In the genomic region with DNA sequence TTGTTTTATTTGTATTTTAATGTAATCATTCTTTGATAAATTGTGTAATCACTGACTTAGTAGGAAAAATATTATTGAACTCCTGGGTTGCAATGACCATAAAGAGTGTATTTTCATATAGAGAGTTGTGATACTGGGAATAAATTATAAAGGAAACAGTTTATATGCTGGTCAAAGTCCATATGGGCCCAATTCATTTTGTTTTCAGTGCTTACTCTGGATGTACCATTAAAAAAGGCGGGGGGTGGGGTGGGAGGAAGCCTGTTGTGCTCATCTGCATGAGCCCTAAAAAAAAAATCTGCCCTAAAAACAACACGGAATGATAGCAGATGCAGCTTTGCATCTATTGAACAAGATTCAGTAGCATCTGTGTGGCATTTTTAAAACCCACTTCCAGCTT, we compare ENCODE assay signal across 18 cellular contexts.
A peak's percentile ranks its signal among the peaks of the same experiment; 100 is the strongest.
DNase-seq lines count a peak whose midpoint lies in the region; ATAC-seq, FAIRE-seq and TF ChIP-seq lines count a peak whose summit lies in the region.
"Had no signal": no experiment of that assay in that cellular context is flagged by ENCODE, and none has a peak within 500 bp of the region (broad histone marks: within the 10 kb centered on the region; RNA-seq: fewer than 3 reads in every experiment).

No MANE protein-coding gene starts in this region.

- BruUV-seq in IMR-90 (replicated peaks; lab: Mats Ljungman, UMichigan): TSS peak; percentile 28

- H3K36me3 Mint-ChIP-seq in neural progenitor cell: peaks cover 3% of the 10 kb centered on the region
- H3K36me3 Mint-ChIP-seq: CD4-positive, alpha-beta memory T cell had no signal

- H2AK5ac ChIP-seq in IMR-90 (ENCODE audit: low read depth, low read length): no peak overlapping the region

- peaks cover 0 to 3% of the 10 kb centered on the region in 2 experiments; a peak in 1 of 4 replicates for H3K79me1 ChIP-seq in IMR-90 (ENCODE audit: low read depth in 1 of 2, low read length in 2 of 2)

- no peak for TF ChIP-seq RAD21 in IMR-90 (IDR thresholded peaks at IDR 0.05; ENCODE audit: low read length)

- H3K4me2 ChIP-seq in IMR-90 (ENCODE audit: low read depth, low read length) (no peak overlapping the region), neural progenitor cell (peak overlapping the region; percentile 36)

- H3K4me3 ChIP-seq in HEK293 (ENCODE audit: low read depth, low read length): no peak overlapping the region
- no peak overlapping the region for H3K4me3 ChIP-seq in IMR-90 (ENCODE audit: insufficient read depth, low read depth, low read length)
- no peak overlapping the region for H3K4me3 ChIP-seq in neural progenitor cell
- H3K4me3 ChIP-seq in spleen: no peak overlapping the region
- H3K4me3 ChIP-seq: GM12878, HAP-1 had no signal

- intact Hi-C loops in IMR-90 (cut with micrococcal nuclease): no loop called here
- intact Hi-C loops in spleen (cut with DNase I; ENCODE audit: low total_unique reads): loop anchor here (10.0 kb wide), 1 partner anchor 253 kb away; no protein-coding TSS in a partner anchor

- H4K20me1 ChIP-seq in IMR-90 (ENCODE audit: insufficient read depth, low read length) (no peaks in the 10 kb centered on the region), neural progenitor cell (ENCODE audit: low read depth) (peaks cover 26% of the 10 kb centered on the region)

- FAIRE-seq in islet of Langerhans (lab: Jason Lieb, UNC): peak; percentile 17
- FAIRE-seq: GM12878 had no signal

- H3K27ac ChIP-seq in HEK293 (ENCODE audit: extremely low read depth, low read depth, low read length) (no peak overlapping the region), IMR-90 (ENCODE audit: insufficient read depth, low read length) (no peak overlapping the region), neural progenitor cell (no peak overlapping the region), spleen (no peak overlapping the region)

- H2AFZ ChIP-seq in IMR-90 (replicated peaks; ENCODE audit: low read length, poor library complexity) (no peak overlapping the region), neural progenitor cell (replicated peaks) (no peak overlapping the region)

- no peaks in the 10 kb centered on the region for H3K9me1 ChIP-seq in IMR-90 (ENCODE audit: insufficient read depth, low read length)

- H3K9me3 Mint-ChIP-seq in neural progenitor cell: peaks cover 7% of the 10 kb centered on the region
- H3K9me3 Mint-ChIP-seq: CD4-positive, alpha-beta memory T cell had no signal

- H3K27ac Mint-ChIP-seq in neural progenitor cell: no peak overlapping the region
- H3K27ac Mint-ChIP-seq: CD4-positive, alpha-beta memory T cell had no signal

- no peak overlapping the region for H4K5ac ChIP-seq in IMR-90 (ENCODE audit: low read depth, low read length)

- no peak overlapping the region for H2BK120ac ChIP-seq in IMR-90 (ENCODE audit: low read depth, low read length)

- peaks cover 15% of the 10 kb centered on the region for H3K4me1 ChIP-seq in HEK293 (ENCODE audit: control insufficient read depth, insufficient read depth, low read length)
- H3K4me1 ChIP-seq in IMR-90 (ENCODE audit: control insufficient read depth, insufficient read depth, low read length): peaks cover 2% of the 10 kb centered on the region; the same call in 1 of the 2 replicates
- H3K4me1 ChIP-seq in neural progenitor cell: peaks cover 57% of the 10 kb centered on the region
- peaks cover 0 to 13% (median 7%) of the 10 kb centered on the region in 6 donors for H3K4me1 ChIP-seq in spleen

- no CpG with 5 or more reads among the region's 2 CpGs for WGBS in IMR-90 (ENCODE audit: extremely low coverage in 2 of 2, insufficient read length in 1 of 2), 2 experiments
- 88 to 94% (median 91%) methylated on average over 2 of the region's 2 CpGs for WGBS in spleen, 5 donors

- H3K27me3 Mint-ChIP-seq in neural progenitor cell (ENCODE audit: insufficient read depth, low read depth): peaks cover 13% of the 10 kb centered on the region
- H3K27me3 Mint-ChIP-seq: CD4-positive, alpha-beta memory T cell had no signal

- no peak overlapping the region for H2BK5ac ChIP-seq in IMR-90 (ENCODE audit: low read depth, low read length, poor library complexity, severe bottlenecking)

- H4K8ac ChIP-seq in IMR-90 (ENCODE audit: low read depth in 2 of 2, low read length in 2 of 2): no peak overlapping the region

- H3F3A ChIP-seq in neural progenitor cell (ENCODE audit: low read depth): peaks cover 38% of the 10 kb centered on the region

- ATAC-seq in IMR-90 (ENCODE audit: low read depth): no peak
- ATAC-seq: GM12878 had no signal

- H3K4me3 Mint-ChIP-seq in neural progenitor cell: no peak overlapping the region
- H3K4me3 Mint-ChIP-seq: CD4-positive, alpha-beta memory T cell had no signal

- TF ChIP-seq POLR2A in IMR-90 (IDR thresholded peaks at IDR 0.05; ENCODE audit: low read depth, low read length) (no peak), spleen (IDR thresholded peaks at IDR 0.05) (no peak)

- H3K9ac ChIP-seq in IMR-90 (ENCODE audit: low read depth, low read length) (no peak overlapping the region), neural progenitor cell (no peak overlapping the region)

- H4K91ac ChIP-seq in IMR-90 (ENCODE audit: insufficient read depth, low read depth, low read length): no peak overlapping the region

- H2BK20ac ChIP-seq in IMR-90 (ENCODE audit: low read depth, low read length): no peak overlapping the region

- H3K18ac ChIP-seq in IMR-90 (ENCODE audit: low read depth, low read length): no peak overlapping the region

- CTCF ChIA-PET in HEK293 (lab: Yijun Ruan, JAX): interaction anchor here (0.6 to 4.6 kb wide), 14 partner anchors 9 to 372 kb away, joined by 3 to 63 read pairs (median 10); no protein-coding TSS in a partner anchor
- CTCF ChIA-PET in IMR-90 (lab: Yijun Ruan, JAX): interaction anchor here (0.6 to 1.9 kb wide), 3 partner anchors 11 to 194 kb away, joined by 3 to 11 read pairs (median 7); no protein-coding TSS in a partner anchor

- H3K79me2 ChIP-seq in neural progenitor cell (ENCODE audit: low read depth): no peaks in the 10 kb centered on the region

- DNase-seq in IMR-90 (no peak), neural progenitor cell (ENCODE audit: low spot score) (no peak), NCI-H774 (lab: John Stamatoyannopoulos, UW) (no peak), spleen (no peak), amygdala (lab: John Stamatoyannopoulos, UW) (no peak)
- no peak for DNase-seq in activated CD4-positive, alpha-beta T cell treated with anti-CD3 and anti-CD28 coated beads, Interleukin-2, amount 50 U/mL, for 1 hour
- DNase-seq: C1 segment of cervical spinal cord; Calu3; CD4-positive, alpha-beta memory T cell; COR-L47; DMS79; EL; GDM1; GOT3 had no signal

- no peak overlapping the region for H2AK9ac ChIP-seq in IMR-90 (replicated peaks; ENCODE audit: low read depth, low read length, poor library complexity)

- H3K4ac ChIP-seq in IMR-90 (ENCODE audit: low read depth, low read length): no peak overlapping the region

- H2BK15ac ChIP-seq in IMR-90 (ENCODE audit: low read depth, low read length): no peak overlapping the region

- H3K56ac ChIP-seq in IMR-90 (ENCODE audit: extremely low read depth, insufficient read depth, low read length): no peak overlapping the region

- H3K9me3 ChIP-seq in HEK293 (ENCODE audit: control insufficient read depth, insufficient read depth, low read depth, low read length) (no peaks in the 10 kb centered on the region), IMR-90 (ENCODE audit: control insufficient read depth, insufficient read depth, low read length) (no peaks in the 10 kb centered on the region), neural progenitor cell (ENCODE audit: low read depth) (no peaks in the 10 kb centered on the region), spleen (no peaks in the 10 kb centered on the region)
- H3K9me3 ChIP-seq: HAP-1 had no signal

- dilution Hi-C loops in IMR-90 (cut with HindIII; ENCODE audit: low sequenced_read_pairs, unreplicated experiment): loop anchor here (25.0 kb wide), 1 partner anchor 181 kb away; no protein-coding TSS in a partner anchor

- H3K14ac ChIP-seq in IMR-90 (replicated peaks; ENCODE audit: low read depth, low read length): no peak overlapping the region

- H3K36me3 ChIP-seq in HEK293 (ENCODE audit: control insufficient read depth in 2 of 2, insufficient read depth in 1 of 2, low read length in 2 of 2) (no peaks in the 10 kb centered on the region), IMR-90 (ENCODE audit: control insufficient read depth, insufficient read depth, low read length) (no peaks in the 10 kb centered on the region; the same call in 1 of the 2 replicates), neural progenitor cell (no peaks in the 10 kb centered on the region), spleen (peaks cover 0 to 5% (median 0%) of the 10 kb centered on the region in 6 donors)
- H3K36me3 ChIP-seq: HAP-1 had no signal

- H3K27me3 ChIP-seq in IMR-90 (ENCODE audit: control insufficient read depth, insufficient read depth, low read length) (no peaks in the 10 kb centered on the region), neural progenitor cell (no peaks in the 10 kb centered on the region), spleen (replicated peaks in 1 of 7) (no peaks in the 10 kb centered on the region)

- in situ Hi-C loops in IMR-90 (cut with MboI; ENCODE audit: low sequenced_read_pairs): no loop called here

- POLR2A ChIA-PET in HEK293 (lab: Yijun Ruan, JAX): no interaction called here
- POLR2A ChIA-PET in IMR-90 (lab: Charles Lee; ENCODE audit: unreplicated experiment): no interaction called here

- peaks cover 49% of the 10 kb centered on the region for H3K4me1 Mint-ChIP-seq in neural progenitor cell

- TF ChIP-seq CTCF in HEK293 (tag by site-specific recombination; IDR thresholded peaks at IDR 0.05) (no peak), IMR-90 (conservative IDR thresholded peaks at IDR 0.05; ENCODE audit: low read depth, low read length) (no peak), neural progenitor cell (IDR thresholded peaks at IDR 0.05) (no peak), spleen (IDR thresholded peaks at IDR 0.05 in 8 of 11, conservative IDR thresholded peaks at IDR 0.05 in 3 of 11) (no peak)

- no peak overlapping the region for H3K23ac ChIP-seq in IMR-90 (ENCODE audit: low read depth, low read length)

TF ChIP-seq in IMR-90, 13 proteins besides CTCF, POLR2A, EP300 and RAD21 (continues in another document):
- TF ChIP-seq MAFK (IDR thresholded peaks at IDR 0.05; ENCODE audit: low read depth, low read length): no peak
- TF ChIP-seq NFE2L2 (IDR thresholded peaks at IDR 0.05; ENCODE audit: low read depth, low read length): no peak
- no peak for TF ChIP-seq MAZ (IDR thresholded peaks at IDR 0.05; ENCODE audit: borderline replicate concordance, low read depth, low read length)
- TF ChIP-seq, protein P1, sequence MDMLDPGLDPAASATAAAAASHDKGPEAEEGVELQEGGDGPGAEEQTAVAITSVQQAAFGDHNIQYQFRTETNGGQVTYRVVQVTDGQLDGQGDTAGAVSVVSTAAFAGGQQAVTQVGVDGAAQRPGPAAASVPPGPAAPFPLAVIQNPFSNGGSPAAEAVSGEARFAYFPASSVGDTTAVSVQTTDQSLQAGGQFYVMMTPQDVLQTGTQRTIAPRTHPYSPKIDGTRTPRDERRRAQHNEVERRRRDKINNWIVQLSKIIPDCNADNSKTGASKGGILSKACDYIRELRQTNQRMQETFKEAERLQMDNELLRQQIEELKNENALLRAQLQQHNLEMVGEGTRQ (IDR thresholded peaks at IDR 0.05; ENCODE audit: low read depth, low read length): no peak
- no peak for TF ChIP-seq CHD1 (IDR thresholded peaks at IDR 0.05; ENCODE audit: low read depth, low read length)
- no peak for TF ChIP-seq RFX5 (IDR thresholded peaks at IDR 0.05; ENCODE audit: low read depth, low read length)
- TF ChIP-seq SMC3 (IDR thresholded peaks at IDR 0.05; ENCODE audit: low read depth, low read length): no peak
